ENCODE assay signal across 13 cellular contexts in genomic region chr6:11413112-11413687, GRCh38.
DNase-seq lines count a peak whose midpoint lies in the region; ATAC-seq and TF ChIP-seq lines count a peak whose summit lies in the region.
"Had no signal": no experiment of that assay in that cellular context is flagged by ENCODE, and none has a peak within 500 bp of the region (broad histone marks: within the 10 kb centered on the region; RNA-seq: fewer than 3 reads in every experiment).

No MANE protein-coding gene starts in this region.

- DNase-seq in activated naive CD4-positive, alpha-beta T cell treated with anti-CD3 and anti-CD28 coated beads, Interleukin-2, amount 10 ng/mL, durations not matched to agents 7 days and 5 days = no peak
- no peak for DNase-seq in activated naive CD4-positive, alpha-beta T cell treated with anti-CD3 and anti-CD28 coated beads, Interleukin-2, amount 50 U/mL, for 16 hours
- no peak for DNase-seq in activated naive CD8-positive, alpha-beta T cell treated with anti-CD3 and anti-CD28 coated beads for 36 hours
- no peak for DNase-seq in stimulated activated naive CD8-positive, alpha-beta T cell treated with anti-CD3 and anti-CD28 coated beads, Interleukin-15, Interleukin-2, amounts not matched to agents 100 U/mL and 50 U/mL, for 24 hours
- DNase-seq in stimulated activated CD4-positive, alpha-beta T cell treated with anti-CD3 and anti-CD28 coated beads, Interleukin-4, amount 100 ng/mL, for 1 hour = no peak
- DNase-seq: heart right ventricle, NCI-H146, NCI-H69 had no signal

- H3K27me3 ChIP-seq in Loucy (ENCODE audit: insufficient read depth, low read length, poor library complexity, severe bottlenecking) (no peaks in the 10 kb centered on the region), gastroesophageal sphincter (no peaks in the 10 kb centered on the region)
- H3K27me3 ChIP-seq: heart right ventricle, neutrophil had no signal

- H3K36me3 ChIP-seq in Loucy (ENCODE audit: insufficient read depth, low read length) (no peaks in the 10 kb centered on the region), gastroesophageal sphincter (no peaks in the 10 kb centered on the region)
- H3K36me3 ChIP-seq: heart right ventricle, neutrophil had no signal

- H3K9me3 ChIP-seq in Loucy (ENCODE audit: insufficient read depth, low read depth, low read length) (no peaks in the 10 kb centered on the region), gastroesophageal sphincter (no peaks in the 10 kb centered on the region)
- H3K9me3 ChIP-seq: neutrophil had no signal

- no peak for TF ChIP-seq EP300 in gastroesophageal sphincter (IDR thresholded peaks at IDR 0.05)

- H3K9me3 Mint-ChIP-seq in activated naive CD4-positive, alpha-beta T cell treated with anti-CD3 and anti-CD28 coated beads, Interleukin-2, amount 10 ng/mL, durations not matched to agents 7 days and 5 days = peaks cover 15% of the 10 kb centered on the region
- H3K9me3 Mint-ChIP-seq in activated naive CD8-positive, alpha-beta T cell treated with anti-CD3 and anti-CD28 coated beads for 36 hours = peaks cover 4% of the 10 kb centered on the region

- H3K27me3 Mint-ChIP-seq in activated naive CD4-positive, alpha-beta T cell treated with anti-CD3 and anti-CD28 coated beads, Interleukin-2, amount 10 ng/mL, durations not matched to agents 7 days and 5 days = peaks cover 5% of the 10 kb centered on the region
- no peaks in the 10 kb centered on the region for H3K27me3 Mint-ChIP-seq in activated naive CD8-positive, alpha-beta T cell treated with anti-CD3 and anti-CD28 coated beads for 36 hours

- peaks cover 52% of the 10 kb centered on the region for H3K4me1 Mint-ChIP-seq in activated naive CD4-positive, alpha-beta T cell treated with anti-CD3 and anti-CD28 coated beads, Interleukin-2, amount 10 ng/mL, durations not matched to agents 7 days and 5 days
- H3K4me1 Mint-ChIP-seq in activated naive CD8-positive, alpha-beta T cell treated with anti-CD3 and anti-CD28 coated beads for 36 hours = peaks cover 48% of the 10 kb centered on the region

- no peaks in the 10 kb centered on the region for H4K20me1 ChIP-seq in Loucy (ENCODE audit: insufficient read depth, low read length, poor library complexity, severe bottlenecking)

- TF ChIP-seq CTCF in Loucy (conservative IDR thresholded peaks at IDR 0.05; ENCODE audit: low read length) = peak; percentile 41
- TF ChIP-seq CTCF in gastroesophageal sphincter (IDR thresholded peaks at IDR 0.05) = no peak

- WGBS in gastroesophageal sphincter (ENCODE audit: low coverage in 1 of 2), 2 donors = 78 to 85% methylated on average over 6 of the region's 6 CpGs

- H3K9ac ChIP-seq in Loucy (ENCODE audit: low read depth, low read length, poor library complexity, severe bottlenecking) = no peak overlapping the region

- H3K27ac ChIP-seq in gastroesophageal sphincter = no peak overlapping the region
- H3K27ac ChIP-seq: heart right ventricle had no signal

- ATAC-seq in stimulated activated naive CD8-positive, alpha-beta T cell treated with anti-CD3 and anti-CD28 coated beads, Interleukin-15, Interleukin-2, amounts not matched to agents 100 U/mL and 50 U/mL, for 24 hours = peak; percentile 7
- no peak for ATAC-seq in gastroesophageal sphincter
- ATAC-seq in GM18868 (IDR thresholded peaks at IDR 0.05; ENCODE audit: unreplicated experiment) = no peak
- ATAC-seq: heart right ventricle, left lobe of liver had no signal

- H3K4me1 ChIP-seq in Loucy (ENCODE audit: insufficient read depth, low read length, poor library complexity, severe bottlenecking) = peaks cover 36% of the 10 kb centered on the region
- H3K4me1 ChIP-seq in gastroesophageal sphincter = peaks cover 0 to 15% (median 0%) of the 10 kb centered on the region in 3 donors

- H3K4me3 ChIP-seq in Loucy (ENCODE audit: low read length, poor library complexity, severe bottlenecking) (no peak overlapping the region), gastroesophageal sphincter (no peak overlapping the region)
- H3K4me3 ChIP-seq: heart right ventricle had no signal

- H3K36me3 Mint-ChIP-seq in activated naive CD4-positive, alpha-beta T cell treated with anti-CD3 and anti-CD28 coated beads, Interleukin-2, amount 10 ng/mL, durations not matched to agents 7 days and 5 days = peaks cover 16% of the 10 kb centered on the region
- peaks cover 6% of the 10 kb centered on the region for H3K36me3 Mint-ChIP-seq in activated naive CD8-positive, alpha-beta T cell treated with anti-CD3 and anti-CD28 coated beads for 36 hours

- H3F3A ChIP-seq in Loucy (ENCODE audit: low read depth) = no peaks in the 10 kb centered on the region; the same call in 1 of the 2 replicates

- CTCF ChIA-PET in activated naive CD4-positive, alpha-beta T cell treated with anti-CD3 and anti-CD28 coated beads, Interleukin-2, amount 10 ng/mL, durations not matched to agents 7 days and 5 days (lab: Charles Lee) = interaction anchor here (0.7 to 2.4 kb wide), 4 partner anchors 9 to 269 kb away, joined by 3 to 6 read pairs (median 4); no protein-coding TSS in a partner anchor

- no peaks in the 10 kb centered on the region for H3K79me2 ChIP-seq in Loucy (ENCODE audit: insufficient read depth, low read length)

- TF ChIP-seq POLR2A in gastroesophageal sphincter (IDR thresholded peaks at IDR 0.05) = no peak

- peak overlapping the region; percentile 88 for H3K27ac Mint-ChIP-seq in activated naive CD4-positive, alpha-beta T cell treated with anti-CD3 and anti-CD28 coated beads, Interleukin-2, amount 10 ng/mL, durations not matched to agents 7 days and 5 days
- peak overlapping the region; percentile 84 for H3K27ac Mint-ChIP-seq in activated naive CD8-positive, alpha-beta T cell treated with anti-CD3 and anti-CD28 coated beads for 36 hours

- H2AFZ ChIP-seq in Loucy (ENCODE audit: low read length) = no peak overlapping the region; the same call in 1 of the 2 replicates

- H3K4me3 Mint-ChIP-seq in activated naive CD4-positive, alpha-beta T cell treated with anti-CD3 and anti-CD28 coated beads, Interleukin-2, amount 10 ng/mL, durations not matched to agents 7 days and 5 days = no peak overlapping the region
- H3K4me3 Mint-ChIP-seq in activated naive CD8-positive, alpha-beta T cell treated with anti-CD3 and anti-CD28 coated beads for 36 hours = no peak overlapping the region

- no peaks in the 10 kb centered on the region for H3K9me2 ChIP-seq in Loucy (replicated peaks; ENCODE audit: low read depth, low read length)

- no peak overlapping the region for H3K4me2 ChIP-seq in Loucy (ENCODE audit: low read depth, low read length, poor library complexity, severe bottlenecking)
